In the genomic region with DNA sequence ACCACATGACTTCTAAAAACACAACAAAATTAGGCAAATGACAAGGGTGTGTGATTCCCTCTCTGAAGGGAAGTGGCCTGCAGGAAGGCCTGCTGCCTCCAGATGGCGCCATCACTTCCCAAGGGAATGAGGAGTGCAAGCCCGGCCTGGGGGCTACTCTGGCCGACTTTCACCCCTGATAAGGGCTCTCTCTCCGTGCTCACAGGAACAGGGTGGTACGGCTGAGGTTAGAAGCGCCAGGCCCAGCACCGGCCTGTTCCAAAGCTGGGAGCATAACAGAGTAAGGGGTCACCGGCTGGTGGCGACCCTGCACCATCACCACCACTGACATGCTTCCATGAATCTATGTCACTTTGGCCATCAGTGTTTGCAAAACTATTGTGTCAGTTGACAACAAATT, we compare ENCODE assay signal across 8 cellular contexts. TPM values are rescaled to one million over a fixed set of nuclear protein-coding genes. Genes with fewer than 3 reads are reported as not detected.
A peak's percentile ranks its signal among the peaks of the same experiment; 100 is the strongest.
DNase-seq lines count a peak whose midpoint lies in the region; ATAC-seq, FAIRE-seq and TF ChIP-seq lines count a peak whose summit lies in the region.

No MANE protein-coding gene starts in this region.

- no peaks in the 10 kb centered on the region for H3K36me3 ChIP-seq in Loucy (ENCODE audit: insufficient read depth, low read length)
- H3K36me3 ChIP-seq in GM12878 (ENCODE audit: control insufficient read depth in 2 of 2, insufficient read depth in 2 of 2, low read length in 1 of 2): no peaks in the 10 kb centered on the region
- no peaks in the 10 kb centered on the region for H3K36me3 ChIP-seq in upper lobe of left lung

- H3K9me3 Mint-ChIP-seq in activated T-helper 2 cell treated with anti-CD3 and anti-CD28 coated beads, Interferon-gamma antibody, Interleukin-2, Interleukin-4, amounts not matched to agents 10 μg/mL and 5 μg/mL and 100 μg/mL, durations not matched to agents 14 hours and 24 hours and 36 hours: no peaks in the 10 kb centered on the region

- TF ChIP-seq RAD21 in GM12878 (IDR thresholded peaks at IDR 0.05; ENCODE audit: insufficient read depth, low read depth, low read length): 0 out of 2 replicates have a peak, but pooled peaks have one; percentile 25

- SMC1A ChIA-PET in GM12878 (lab: Charles Lee; ENCODE audit: uncharacterized antibody, unreplicated experiment): no interaction called here

- H3K79me2 ChIP-seq in Loucy (ENCODE audit: insufficient read depth, low read length): no peaks in the 10 kb centered on the region
- no peaks in the 10 kb centered on the region for H3K79me2 ChIP-seq in GM12878 (ENCODE audit: control insufficient read depth, insufficient read depth, low read length)

- H3K4me2 ChIP-seq in Loucy (ENCODE audit: low read depth, low read length, poor library complexity, severe bottlenecking) (no peak overlapping the region), GM12878 (ENCODE audit: control insufficient read depth, insufficient read depth) (no peak overlapping the region)

- in situ Hi-C loops in GM12878 (cut with MboI): no loop called here

- H3F3A ChIP-seq in Loucy (ENCODE audit: low read depth): no peaks in the 10 kb centered on the region

- ATAC-seq in GM12878 (peak; percentile 55), upper lobe of left lung (ENCODE audit: low FRiP score in 2 of 2) (peak in 1 of 2 donors; percentile 41)

- H3K9me3 ChIP-seq in Loucy (ENCODE audit: insufficient read depth, low read depth, low read length) (no peaks in the 10 kb centered on the region), GM12878 (replicated peaks; ENCODE audit: control insufficient read depth, insufficient read depth, low read length) (no peaks in the 10 kb centered on the region), upper lobe of left lung (no peaks in the 10 kb centered on the region)

- POLR2A ChIA-PET in GM12878 (lab: Charles Lee): no interaction called here

- H3K36me3 Mint-ChIP-seq in activated T-helper 2 cell treated with anti-CD3 and anti-CD28 coated beads, Interferon-gamma antibody, Interleukin-2, Interleukin-4, amounts not matched to agents 10 μg/mL and 5 μg/mL and 100 μg/mL, durations not matched to agents 14 hours and 24 hours and 36 hours (ENCODE audit: low read depth): no peaks in the 10 kb centered on the region

- TF ChIP-seq POLR2A in GM12878 (IDR thresholded peaks at IDR 0.05; ENCODE audit: low read depth, low read length) (no peak), upper lobe of left lung (IDR thresholded peaks at IDR 0.05) (no peak)

- no peaks in the 10 kb centered on the region for H3K27me3 ChIP-seq in Loucy (ENCODE audit: insufficient read depth, low read length, poor library complexity, severe bottlenecking)
- H3K27me3 ChIP-seq in GM12878 (replicated peaks in 1 of 2; ENCODE audit: control insufficient read depth in 2 of 2, insufficient read depth in 2 of 2, low read length in 1 of 2): no peaks in the 10 kb centered on the region; a peak in 1 of 4 replicates
- no peaks in the 10 kb centered on the region for H3K27me3 ChIP-seq in upper lobe of left lung

- FAIRE-seq in GM12878 (lab: Jason Lieb, UNC): no peak

- RAD21 ChIA-PET in GM12878 (lab: Charles Lee; ENCODE audit: unreplicated experiment): no interaction called here

- TF ChIP-seq CTCF in Loucy (conservative IDR thresholded peaks at IDR 0.05; ENCODE audit: low read length) (peak; percentile 97), GM12878 (IDR thresholded peaks at IDR 0.05 in 2 of 3, conservative IDR thresholded peaks at IDR 0.05 in 1 of 3; ENCODE audit: control insufficient read depth in 2 of 3, extremely low read depth in 1 of 3, insufficient read depth in 1 of 3, low read depth in 3 of 3, low read length in 3 of 3) (peak; percentile 50 to 71 (median 68)), upper lobe of left lung (IDR thresholded peaks at IDR 0.05) (peak; percentile 39 to 58 (median 49))

- H4K20me1 ChIP-seq in Loucy (ENCODE audit: insufficient read depth, low read length, poor library complexity, severe bottlenecking): no peaks in the 10 kb centered on the region
- H4K20me1 ChIP-seq in GM12878 (ENCODE audit: control insufficient read depth, insufficient read depth): no peaks in the 10 kb centered on the region

- peak; percentile 37 for DNase-seq in activated CD4-positive, CD25-positive, alpha-beta regulatory T cell treated with anti-CD3 and anti-CD28 coated beads, Interleukin-2, amount 50 U/mL, for 72 hours
- DNase-seq in activated CD4-positive, CD25-positive, alpha-beta regulatory T cell (lab: John Stamatoyannopoulos, UW): no peak
- no peak for DNase-seq in GM12878 (ENCODE audit: low read depth, low spot score)
- DNase-seq in kidney tubule cell (ENCODE audit: low spot score): peak; percentile 30
- DNase-seq in upper lobe of left lung: no peak
- no peak for DNase-seq in epidermal melanocyte (ENCODE audit: insufficient read length, low spot score)
- DNase-seq in activated T-helper 2 cell treated with anti-CD3 and anti-CD28 coated beads, Interferon-gamma antibody, Interleukin-2, Interleukin-4, amounts not matched to agents 10 μg/mL and 5 μg/mL and 100 μg/mL, durations not matched to agents 14 hours and 24 hours and 36 hours (ENCODE audit: low spot score): no peak

- 55% methylated on average over 9 of the region's 9 CpGs for WGBS in GM12878 (ENCODE audit: insufficient coverage, insufficient replicate concordance, low lambda C conversion rate, missing lambda C conversion rate)
- 63 to 77% methylated on average over 5 to 9 of the region's 9 CpGs for WGBS in upper lobe of left lung, 2 donors

- CTCF ChIA-PET in GM12878 (lab: Yijun Ruan, JAX): interaction anchor here (0.6 to 1.4 kb wide), 3 partner anchors 13 to 815 kb away, joined by 3 to 4 read pairs (median 3); no protein-coding TSS in a partner anchor

- no peaks in the 10 kb centered on the region for H3K9me2 ChIP-seq in Loucy (replicated peaks; ENCODE audit: low read depth, low read length)

- no peak overlapping the region for H3K4me3 Mint-ChIP-seq in activated T-helper 2 cell treated with anti-CD3 and anti-CD28 coated beads, Interferon-gamma antibody, Interleukin-2, Interleukin-4, amounts not matched to agents 10 μg/mL and 5 μg/mL and 100 μg/mL, durations not matched to agents 14 hours and 24 hours and 36 hours (ENCODE audit: low read depth)

- TF ChIP-seq EP300 in GM12878 (IDR thresholded peaks at IDR 0.05; ENCODE audit: borderline replicate concordance in 1 of 2, control insufficient read depth in 1 of 2, low read depth in 2 of 2, low read length in 2 of 2) (no peak), upper lobe of left lung (IDR thresholded peaks at IDR 0.05) (no peak)

- intact Hi-C loops in GM12878 (cut with micrococcal nuclease; ENCODE audit: unreplicated experiment): no loop called here
- intact Hi-C loops in activated T-helper 2 cell treated with anti-CD3 and anti-CD28 coated beads, Interferon-gamma antibody, Interleukin-2, Interleukin-4, amounts not matched to agents 10 μg/mL and 5 μg/mL and 100 μg/mL, durations not matched to agents 14 hours and 24 hours and 36 hours (cut with micrococcal nuclease): no loop called here

- BruUV-seq in GM12878 (replicated peaks; lab: Mats Ljungman, UMichigan): no TSS peak

- no peaks in the 10 kb centered on the region for H3K4me1 ChIP-seq in Loucy (ENCODE audit: insufficient read depth, low read length, poor library complexity, severe bottlenecking)
- no peaks in the 10 kb centered on the region for H3K4me1 ChIP-seq in GM12878 (ENCODE audit: control insufficient read depth, insufficient read depth, low read length)
- H3K4me1 ChIP-seq in upper lobe of left lung: no peaks in the 10 kb centered on the region

- H3K4me3 ChIP-seq in Loucy (ENCODE audit: low read length, poor library complexity, severe bottlenecking) (no peak overlapping the region), GM12878 (no peak overlapping the region), upper lobe of left lung (no peak overlapping the region)

- H3K9ac ChIP-seq in Loucy (ENCODE audit: low read depth, low read length, poor library complexity, severe bottlenecking) (no peak overlapping the region), GM12878 (ENCODE audit: control insufficient read depth, insufficient read depth, low read length) (no peak overlapping the region)

- peak overlapping the region; percentile 21; the same call in 1 of the 2 replicates for H2AFZ ChIP-seq in Loucy (ENCODE audit: low read length)
- H2AFZ ChIP-seq in GM12878 (ENCODE audit: control insufficient read depth, low read depth, low read length): no peak overlapping the region

- H3K27ac Mint-ChIP-seq in activated T-helper 2 cell treated with anti-CD3 and anti-CD28 coated beads, Interferon-gamma antibody, Interleukin-2, Interleukin-4, amounts not matched to agents 10 μg/mL and 5 μg/mL and 100 μg/mL, durations not matched to agents 14 hours and 24 hours and 36 hours: no peak overlapping the region

- no peaks in the 10 kb centered on the region for H3K27me3 Mint-ChIP-seq in activated T-helper 2 cell treated with anti-CD3 and anti-CD28 coated beads, Interferon-gamma antibody, Interleukin-2, Interleukin-4, amounts not matched to agents 10 μg/mL and 5 μg/mL and 100 μg/mL, durations not matched to agents 14 hours and 24 hours and 36 hours (ENCODE audit: low read depth)

- no peak overlapping the region for H3K27ac ChIP-seq in GM12878 (ENCODE audit: control insufficient read depth, insufficient read depth)
- H3K27ac ChIP-seq in upper lobe of left lung: no peak overlapping the region

- peaks cover 2% of the 10 kb centered on the region for H3K4me1 Mint-ChIP-seq in activated T-helper 2 cell treated with anti-CD3 and anti-CD28 coated beads, Interferon-gamma antibody, Interleukin-2, Interleukin-4, amounts not matched to agents 10 μg/mL and 5 μg/mL and 100 μg/mL, durations not matched to agents 14 hours and 24 hours and 36 hours (ENCODE audit: low read depth)

RNA-seq across cellular contexts. Expression of a gene that starts 13.1 kb away (rescaled TPM):
- total RNA-seq in GM12878 (2013; cell fraction: nucleolus; rRNA removed): not detected in 2 replicates
- total RNA-seq in GM12878 (2014; rRNA removed) (not detected in 2 replicates), GM12878 (2014; rRNA removed; fragmentation: Illumina TruSeq; extraction: Trizol) (not detected in 2 replicates), GM12878 (2021) (not detected in 2 replicates), upper lobe of left lung (not detected)
- not detected for polyA plus RNA-seq in GM12878 (2011; ENCODE audit: low read depth)
- polyA plus RNA-seq in GM12878 (2011; rRNA removed) (not detected in 2 replicates), GM12878 (2014; fragmentation: Illumina TruSeq; extraction: Trizol) (not detected in 2 replicates), GM12878 (2014; fragmentation: Nextera tagmentation; extraction: Ambion mirVana) (not detected), GM12878 (2014; rRNA removed) (not detected in 2 replicates), GM12878 (2016; fragmentation: Nextera tagmentation; extraction: Ambion mirVana) (not detected)
- not detected in 2 replicates for polyA plus RNA-seq in GM12878 (2011; cell fraction: cytosol; rRNA removed)
- not detected in 2 replicates for polyA plus RNA-seq in GM12878 (2011; cell fraction: nucleus; rRNA removed)
- not detected in 2 replicates for polyA plus RNA-seq in GM12878 (2012)
- not detected in 2 replicates for polyA minus RNA-seq in GM12878 (2011; rRNA and poly(A)+ RNA removed)
- polyA minus RNA-seq in GM12878 (2011; cell fraction: cytosol; rRNA and poly(A)+ RNA removed): not detected in 2 replicates
- polyA minus RNA-seq in GM12878 (2011; cell fraction: nucleus; rRNA and poly(A)+ RNA removed): not detected in 2 replicates
- not detected in 2 replicates for total RNA-seq in activated T-helper 2 cell treated with anti-CD3 and anti-CD28 coated beads, Interferon-gamma antibody, Interleukin-2, Interleukin-4, amounts not matched to agents 10 μg/mL and 5 μg/mL and 100 μg/mL, durations not matched to agents 14 hours and 24 hours and 36 hours

RNA-seq across cellular contexts. Expression of a gene that starts 22.8 kb away (rescaled TPM):
- total RNA-seq in GM12878 (2013; cell fraction: nucleolus; rRNA removed): not detected in 2 replicates
- total RNA-seq in GM12878 (2014; rRNA removed) (not detected in 2 replicates), GM12878 (2014; rRNA removed; fragmentation: Illumina TruSeq; extraction: Trizol) (not detected in 2 replicates), GM12878 (2021) (not detected in 2 replicates), upper lobe of left lung (under 1 TPM in 4 of 6 donors, not detected in 2; 0.15 to 0.66 (median 0.28) TPM)
- not detected for polyA plus RNA-seq in GM12878 (2011; ENCODE audit: low read depth)
- polyA plus RNA-seq in GM12878 (2011; rRNA removed) (not detected in 2 replicates), GM12878 (2014; fragmentation: Illumina TruSeq; extraction: Trizol) (not detected in 2 replicates), GM12878 (2014; fragmentation: Nextera tagmentation; extraction: Ambion mirVana) (not detected), GM12878 (2014; rRNA removed) (not detected in 2 replicates), GM12878 (2016; fragmentation: Nextera tagmentation; extraction: Ambion mirVana) (not detected)
- polyA plus RNA-seq in GM12878 (2011; cell fraction: cytosol; rRNA removed): not detected in 2 replicates
- not detected in 2 replicates for polyA plus RNA-seq in GM12878 (2011; cell fraction: nucleus; rRNA removed)
- not detected in 2 replicates for polyA plus RNA-seq in GM12878 (2012)
- not detected in 2 replicates for polyA minus RNA-seq in GM12878 (2011; rRNA and poly(A)+ RNA removed)
- not detected in 2 replicates for polyA minus RNA-seq in GM12878 (2011; cell fraction: cytosol; rRNA and poly(A)+ RNA removed)
- polyA minus RNA-seq in GM12878 (2011; cell fraction: nucleus; rRNA and poly(A)+ RNA removed): not detected in 2 replicates
- total RNA-seq in activated T-helper 2 cell treated with anti-CD3 and anti-CD28 coated beads, Interferon-gamma antibody, Interleukin-2, Interleukin-4, amounts not matched to agents 10 μg/mL and 5 μg/mL and 100 μg/mL, durations not matched to agents 14 hours and 24 hours and 36 hours: 1.4 and 1.7 TPM in 2 replicates

RNA-seq across cellular contexts. Expression of a gene that starts 39.0 kb away (rescaled TPM):
- total RNA-seq in GM12878 (2013; cell fraction: nucleolus; rRNA removed): not detected in 2 replicates
- total RNA-seq in GM12878 (2014; rRNA removed): not detected in 2 replicates
- total RNA-seq in GM12878 (2014; rRNA removed; fragmentation: Illumina TruSeq; extraction: Trizol): not detected in 2 replicates
- total RNA-seq in GM12878 (2021): not detected in 2 replicates
- not detected for polyA plus RNA-seq in GM12878 (2011; ENCODE audit: low read depth)
- polyA plus RNA-seq in GM12878 (2011; rRNA removed): not detected in 2 replicates
- polyA plus RNA-seq in GM12878 (2011; cell fraction: cytosol; rRNA removed): not detected in 2 replicates
- polyA plus RNA-seq in GM12878 (2011; cell fraction: nucleus; rRNA removed): not detected in 2 replicates
- polyA plus RNA-seq in GM12878 (2012): not detected in 2 replicates
- not detected in 2 replicates for polyA plus RNA-seq in GM12878 (2014; fragmentation: Illumina TruSeq; extraction: Trizol)
- polyA plus RNA-seq in GM12878 (2014; fragmentation: Nextera tagmentation; extraction: Ambion mirVana): not detected
- not detected in 2 replicates for polyA plus RNA-seq in GM12878 (2014; rRNA removed)
- polyA plus RNA-seq in GM12878 (2016; fragmentation: Nextera tagmentation; extraction: Ambion mirVana): not detected
- polyA minus RNA-seq in GM12878 (2011; rRNA and poly(A)+ RNA removed): not detected in 2 replicates
- polyA minus RNA-seq in GM12878 (2011; cell fraction: cytosol; rRNA and poly(A)+ RNA removed): not detected in 2 replicates
- polyA minus RNA-seq in GM12878 (2011; cell fraction: nucleus; rRNA and poly(A)+ RNA removed): not detected in 2 replicates
- not detected for total RNA-seq in upper lobe of left lung
- total RNA-seq in activated T-helper 2 cell treated with anti-CD3 and anti-CD28 coated beads, Interferon-gamma antibody, Interleukin-2, Interleukin-4, amounts not matched to agents 10 μg/mL and 5 μg/mL and 100 μg/mL, durations not matched to agents 14 hours and 24 hours and 36 hours: not detected in 2 replicates

Comparison
In these comparisons a context has a peak if more than half of its experiments do, and no peak if none do; other contexts are left out.
1. DNase-seq: peak in activated CD4-positive, CD25-positive, alpha-beta regulatory T cell treated with anti-CD3 and anti-CD28 coated beads, Interleukin-2, amount 50 U/mL, for 72 hours (single experiment) and kidney tubule cell (single experiment); none in activated CD4-positive, CD25-positive, alpha-beta regulatory T cell (0 of 4), GM12878 (single experiment), upper lobe of left lung (0 of 2), epidermal melanocyte (single experiment) and activated T-helper 2 cell treated with anti-CD3 and anti-CD28 coated beads, Interferon-gamma antibody, Interleukin-2, Interleukin-4, amounts not matched to agents 10 μg/mL and 5 μg/mL and 100 μg/mL, durations not matched to agents 14 hours and 24 hours and 36 hours (single experiment).
2. Peak in every context shown above with its lines, with median percentiles within 50 percentile points of each other: CTCF ChIP-seq.